In genomic region chr9:68458918-68459317, GRCh38 we compare ENCODE assay signal across 20 cellular contexts.
"Had no signal": no experiment of that assay in that cellular context is flagged by ENCODE, and none has a peak within 500 bp of the region (broad histone marks: within the 10 kb centered on the region; RNA-seq: fewer than 3 reads in every experiment).

No MANE protein-coding gene starts in this region.

- H3K4me3 Mint-ChIP-seq: activated B cell treated with CpG ODN at 0.5 μM for 24 hours; activated naive CD4-positive, alpha-beta T cell treated with anti-CD3 and anti-CD28 coated beads for 36 hours; activated naive CD8-positive, alpha-beta T cell treated with anti-CD3 and anti-CD28 coated beads, Interleukin-2, amount 10 ng/mL, durations not matched to agents 7 days and 5 days; activated T-cell treated with anti-CD3 and anti-CD28 coated beads, Interleukin-2, amount 50 U/mL, for 4 hours; naive B cell; stimulated activated naive B cell treated with anti-CD40 and anti-IgM and Interleukin-4, amounts not matched to agents 10 μg/mL and 1 μg/mL and 100 μg/mL, for 72 hours had no signal

- H3K4me1 ChIP-seq: foreskin keratinocyte, parathyroid adenoma, upper lobe of right lung had no signal

- H3K9me3 ChIP-seq: thoracic aorta, upper lobe of right lung had no signal

- ATAC-seq: activated T-cell treated with anti-CD3 and anti-CD28 coated beads, Interleukin-2, amount 50 U/mL, for 4 hours; foreskin keratinocyte; left ventricle myocardium superior; sciatic nerve; stimulated activated naive B cell treated with anti-CD40 and anti-IgM and Interleukin-4, amounts not matched to agents 10 μg/mL and 1 μg/mL and 100 μg/mL, for 72 hours; upper lobe of right lung had no signal

- H3K9ac ChIP-seq: parathyroid adenoma had no signal

- H3K36me3 Mint-ChIP-seq: activated naive CD8-positive, alpha-beta T cell treated with anti-CD3 and anti-CD28 coated beads, Interleukin-2, amount 10 ng/mL, durations not matched to agents 7 days and 5 days; naive B cell had no signal

- H3K27ac ChIP-seq: foreskin keratinocyte, parathyroid adenoma, thoracic aorta, upper lobe of right lung had no signal

- H3K4me1 Mint-ChIP-seq: activated B cell treated with CpG ODN at 0.5 μM for 24 hours; activated naive CD8-positive, alpha-beta T cell treated with anti-CD3 and anti-CD28 coated beads, Interleukin-2, amount 10 ng/mL, durations not matched to agents 7 days and 5 days; naive B cell; stimulated activated naive B cell treated with anti-CD40 and anti-IgM and Interleukin-4, amounts not matched to agents 10 μg/mL and 1 μg/mL and 100 μg/mL, for 72 hours had no signal

- H3K79me2 ChIP-seq: parathyroid adenoma had no signal

- H3K36me3 ChIP-seq: thoracic aorta, upper lobe of right lung had no signal

- H2AFZ ChIP-seq: parathyroid adenoma had no signal

- H3K9me3 Mint-ChIP-seq: activated B cell treated with CpG ODN at 0.5 μM for 24 hours; activated naive CD4-positive, alpha-beta T cell treated with anti-CD3 and anti-CD28 coated beads for 36 hours; activated naive CD8-positive, alpha-beta T cell treated with anti-CD3 and anti-CD28 coated beads, Interleukin-2, amount 10 ng/mL, durations not matched to agents 7 days and 5 days; activated T-cell treated with anti-CD3 and anti-CD28 coated beads, Interleukin-2, amount 50 U/mL, for 4 hours; naive B cell; stimulated activated naive B cell treated with anti-CD40 and anti-IgM and Interleukin-4, amounts not matched to agents 10 μg/mL and 1 μg/mL and 100 μg/mL, for 72 hours had no signal

- H3K4me3 ChIP-seq: thoracic aorta, upper lobe of right lung had no signal

- H3K27me3 ChIP-seq: foreskin keratinocyte, upper lobe of right lung had no signal

- DNase-seq: activated B cell treated with CpG ODN at 0.5 μM for 24 hours; activated CD4-positive, alpha-beta T cell treated with anti-CD3 and anti-CD28 coated beads for 4 hours; activated CD4-positive, alpha-beta T cell treated with anti-CD3 and anti-CD28 coated beads, Interleukin-2, amount 50 U/mL, for 48 hours; activated CD8-positive, alpha-beta memory T cell treated with anti-CD3 and anti-CD28 coated beads, Interleukin-2, amount 50 U/mL, for 48 hours; activated naive CD4-positive, alpha-beta T cell treated with anti-CD3 and anti-CD28 coated beads for 36 hours; activated naive CD8-positive, alpha-beta T cell treated with anti-CD3 and anti-CD28 coated beads, Interleukin-2, amount 10 ng/mL, durations not matched to agents 7 days and 5 days; activated T-cell treated with anti-CD3 and anti-CD28 coated beads, Interleukin-2, amount 50 U/mL, for 4 hours; amniotic stem cell; foreskin keratinocyte; left ventricle myocardium superior; naive B cell; nucleus accumbens; stimulated activated CD4-positive, alpha-beta T cell treated with anti-CD3 and anti-CD28 coated beads, Interleukin-2, amount 100 ng/mL, for 48 hours; stimulated activated CD8-positive, alpha-beta memory T cell treated with anti-CD3 and anti-CD28 coated beads, Interleukin-4, amount 100 ng/mL, for 48 hours; stimulated activated naive B cell treated with anti-CD40 and anti-IgM and Interleukin-4, amounts not matched to agents 10 μg/mL and 1 μg/mL and 100 μg/mL, for 72 hours; T-helper 1 cell; upper lobe of right lung had no signal

- H3K27ac Mint-ChIP-seq: activated B cell treated with CpG ODN at 0.5 μM for 24 hours; activated naive CD4-positive, alpha-beta T cell treated with anti-CD3 and anti-CD28 coated beads for 36 hours; activated naive CD8-positive, alpha-beta T cell treated with anti-CD3 and anti-CD28 coated beads, Interleukin-2, amount 10 ng/mL, durations not matched to agents 7 days and 5 days; naive B cell; stimulated activated naive B cell treated with anti-CD40 and anti-IgM and Interleukin-4, amounts not matched to agents 10 μg/mL and 1 μg/mL and 100 μg/mL, for 72 hours had no signal
